Comparison of ENCODE assay signal across 17 cellular contexts in the genomic region with DNA sequence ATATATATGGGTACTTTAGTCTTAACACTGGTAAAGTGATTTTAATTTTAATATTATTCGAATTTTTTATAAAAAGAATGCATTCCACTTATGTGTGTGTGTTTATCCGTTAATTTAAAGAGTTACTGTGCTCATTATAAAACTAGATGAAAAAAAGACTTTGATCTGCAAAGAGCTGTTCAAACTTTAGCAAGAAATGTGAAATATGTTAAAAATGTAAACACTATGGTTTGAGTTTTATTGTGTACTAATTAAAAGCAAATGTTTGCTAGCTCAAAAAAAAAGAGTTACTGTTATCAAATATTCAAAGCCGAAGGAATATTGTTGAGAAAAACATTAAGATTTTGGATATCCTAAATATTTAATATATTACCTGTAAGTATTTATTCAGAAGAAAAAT.
"Had no signal": no experiment of that assay in that cellular context is flagged by ENCODE, and none has a peak within 500 bp of the region (broad histone marks: within the 10 kb centered on the region; RNA-seq: fewer than 3 reads in every experiment).

No MANE protein-coding gene starts in this region.

- H3K36me3 ChIP-seq: heart left ventricle, prostate gland, spleen, tibial artery, upper lobe of right lung, vagina had no signal

- H3K4me3 ChIP-seq: heart left ventricle, prostate gland, spleen, tibial artery, upper lobe of right lung, vagina had no signal

- H3K9me3 ChIP-seq: heart left ventricle, prostate gland, spleen, tibial artery, upper lobe of right lung, vagina had no signal

- DNase-seq: cortex of kidney; effector memory CD4-positive, alpha-beta T cell; foreskin melanocyte; heart left ventricle; hippocampal formation; mammary epithelial cell; naive thymus-derived CD4-positive, alpha-beta T cell; nephron progenitor cell; spleen; stimulated activated CD4-positive, alpha-beta T cell treated with anti-CD3 and anti-CD28 coated beads, Interleukin-15, amount 100 ng/mL, for 24 hours; stimulated activated CD4-positive, alpha-beta T cell treated with anti-CD3 and anti-CD28 coated beads, Interleukin-1b, Interleukin-23, amount 100 ng/mL, for 48 hours; stimulated activated CD4-positive, alpha-beta T cell treated with anti-CD3 and anti-CD28 coated beads, Interleukin-4, amount 100 ng/mL, for 24 hours; tibial artery; upper lobe of right lung had no signal

- H3K27ac ChIP-seq: heart left ventricle, parathyroid adenoma, prostate gland, spleen, tibial artery, upper lobe of right lung, vagina had no signal

- H3K9ac ChIP-seq: parathyroid adenoma had no signal
